16 cellular contexts compared by ENCODE assay signal in the genomic region with DNA sequence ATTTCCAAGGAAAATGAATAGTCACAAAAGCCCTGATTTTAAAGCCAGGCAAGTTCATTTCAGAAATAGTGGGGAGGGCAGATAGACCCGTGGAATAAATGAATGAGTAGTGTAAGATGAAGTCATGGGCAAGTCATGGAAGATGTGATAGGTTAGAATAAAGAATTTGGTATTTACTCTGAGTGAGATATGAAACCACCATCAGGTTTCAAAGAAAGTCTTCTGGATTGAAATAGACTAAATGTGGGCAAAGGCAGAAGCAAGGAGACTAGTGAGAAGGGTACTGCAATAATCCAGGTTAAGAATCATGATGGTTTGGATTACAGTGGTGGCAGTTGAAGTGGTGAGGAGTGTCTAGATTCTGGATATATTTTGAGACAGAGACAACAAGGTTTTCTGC.
"Had no signal": no experiment of that assay in that cellular context is flagged by ENCODE, and none has a peak within 500 bp of the region (broad histone marks: within the 10 kb centered on the region; RNA-seq: fewer than 3 reads in every experiment).

No MANE protein-coding gene starts in this region.

- ATAC-seq: heart right ventricle, left lung had no signal

- FAIRE-seq: frontal cortex had no signal

- H3K36me3 ChIP-seq: adrenal gland, colonic mucosa, heart right ventricle, left lung, ovary, sigmoid colon, upper lobe of left lung had no signal

- H3K27me3 ChIP-seq: adrenal gland, colonic mucosa, heart right ventricle, left lung, ovary, sigmoid colon, upper lobe of left lung had no signal

- H3K9me3 ChIP-seq: adrenal gland, colonic mucosa, heart right ventricle, left lung, ovary, sigmoid colon, upper lobe of left lung had no signal

- H3K4me3 Mint-ChIP-seq: neural crest cell had no signal

- H3K4me3 ChIP-seq: adrenal gland, colonic mucosa, heart right ventricle, left lung, ovary, sigmoid colon, upper lobe of left lung had no signal

- H3K4me1 Mint-ChIP-seq: neural crest cell had no signal

- H3K4me1 ChIP-seq: adrenal gland, colonic mucosa, heart right ventricle, left lung, sigmoid colon, upper lobe of left lung had no signal

- DNase-seq: adrenal gland; caudate nucleus; colonic mucosa; effector CD8-positive, alpha-beta T cell; heart right ventricle; islet precursor cell; left lung; mesenchymal stem cell; ovary; SHP77 treated with DMSO at 0.1 percent for 48 hours; sigmoid colon; stimulated activated CD4-positive, alpha-beta T cell treated with anti-CD3 and anti-CD28 coated beads, Interleukin-2, amount 100 ng/mL, for 24 hours; T-helper 9 cell; upper lobe of left lung had no signal

- H3K27ac ChIP-seq: adrenal gland, colonic mucosa, heart right ventricle, left lung, ovary, sigmoid colon, upper lobe of left lung had no signal
